12 cellular contexts compared by ENCODE assay signal in genomic region chr13:40221131-40221459, GRCh38.
DNase-seq lines count a peak whose midpoint lies in the region; ATAC-seq and TF ChIP-seq lines count a peak whose summit lies in the region.
"Had no signal": no experiment of that assay in that cellular context is flagged by ENCODE, and none has a peak within 500 bp of the region (broad histone marks: within the 10 kb centered on the region; RNA-seq: fewer than 3 reads in every experiment).

No MANE protein-coding gene starts in this region.

- H4K8ac ChIP-seq in mesendoderm (ENCODE audit: low read depth, low read length) = no peak overlapping the region

- H3K9ac ChIP-seq in mesendoderm (ENCODE audit: low read length) = no peak overlapping the region
- peak overlapping the region in 1 of 5 donors; percentile 68 for H3K9ac ChIP-seq in subcutaneous abdominal adipose tissue (ENCODE audit: low read length in 5 of 5)

- no peak overlapping the region for H2AK5ac ChIP-seq in mesendoderm (ENCODE audit: low read length)

- H2BK5ac ChIP-seq in mesendoderm (ENCODE audit: low read length) = no peak overlapping the region

- no peak overlapping the region for H2BK15ac ChIP-seq in mesendoderm (replicated peaks; ENCODE audit: low read depth)

- no peaks in the 10 kb centered on the region for H3K27me3 Mint-ChIP-seq in T-helper 1 cell treated with Interleukin-12 subunit alpha and Interleukin-12 subunit beta and Interleukin-4 antibody, amounts not matched to agents 30 μg/mL and 1 μg/mL, for 36 hours (ENCODE audit: low read depth)

- no peaks in the 10 kb centered on the region for H3K79me2 ChIP-seq in mesendoderm (ENCODE audit: control insufficient read depth, insufficient read depth, low read length)

- peak overlapping the region; percentile 75 for H3K27ac Mint-ChIP-seq in T-helper 1 cell treated with Interleukin-12 subunit alpha and Interleukin-12 subunit beta and Interleukin-4 antibody, amounts not matched to agents 30 μg/mL and 1 μg/mL, for 36 hours

- H3K4me1 Mint-ChIP-seq in T-helper 1 cell treated with Interleukin-12 subunit alpha and Interleukin-12 subunit beta and Interleukin-4 antibody, amounts not matched to agents 30 μg/mL and 1 μg/mL, for 36 hours (ENCODE audit: low read depth) = peaks cover 32% of the 10 kb centered on the region

- ATAC-seq in GM18505 (IDR thresholded peaks at IDR 0.05; ENCODE audit: unreplicated experiment) (no peak), GM18867 (IDR thresholded peaks at IDR 0.05; ENCODE audit: unreplicated experiment) (no peak), GM18502 (IDR thresholded peaks at IDR 0.05; ENCODE audit: poor library complexity, unreplicated experiment) (no peak)

- DNase-seq in T-helper 1 cell (no peak), brain microvascular endothelial cell (no peak), mesendoderm (no peak)
- DNase-seq: GDM1, naive B cell, NCI-H1694 had no signal

- H3K18ac ChIP-seq in mesendoderm (ENCODE audit: low read length) = no peak overlapping the region

- no peak for TF ChIP-seq POLR2A in GM18505 (IDR thresholded peaks at IDR 0.05; ENCODE audit: borderline replicate concordance, extremely low read depth, insufficient read depth, insufficient read length)

- H3K79me1 ChIP-seq in mesendoderm (ENCODE audit: low read length) = no peaks in the 10 kb centered on the region

- H3K36me3 ChIP-seq in brain microvascular endothelial cell (replicated peaks) (no peaks in the 10 kb centered on the region), mesendoderm (ENCODE audit: control insufficient read depth, insufficient read depth, low read length) (no peaks in the 10 kb centered on the region), subcutaneous abdominal adipose tissue (ENCODE audit: control insufficient read depth in 5 of 5, insufficient read depth in 5 of 5, low read length in 5 of 5) (no peaks in the 10 kb centered on the region)

- H3K27ac ChIP-seq in brain microvascular endothelial cell (peak overlapping the region; percentile 42), mesendoderm (ENCODE audit: low read depth, low read length) (no peak overlapping the region), subcutaneous abdominal adipose tissue (ENCODE audit: low read depth, low read length) (peak overlapping the region; percentile 85)

- H3K4me3 Mint-ChIP-seq in T-helper 1 cell treated with Interleukin-12 subunit alpha and Interleukin-12 subunit beta and Interleukin-4 antibody, amounts not matched to agents 30 μg/mL and 1 μg/mL, for 36 hours = no peak overlapping the region
- H3K4me3 Mint-ChIP-seq: naive B cell had no signal

- no peaks in the 10 kb centered on the region for H3K9me3 Mint-ChIP-seq in T-helper 1 cell treated with Interleukin-12 subunit alpha and Interleukin-12 subunit beta and Interleukin-4 antibody, amounts not matched to agents 30 μg/mL and 1 μg/mL, for 36 hours
- H3K9me3 Mint-ChIP-seq: naive B cell had no signal

- H3K56ac ChIP-seq in mesendoderm (ENCODE audit: low read length) = no peak overlapping the region

- peaks cover 6% of the 10 kb centered on the region for H3K36me3 Mint-ChIP-seq in T-helper 1 cell treated with Interleukin-12 subunit alpha and Interleukin-12 subunit beta and Interleukin-4 antibody, amounts not matched to agents 30 μg/mL and 1 μg/mL, for 36 hours (ENCODE audit: low read depth)
- H3K36me3 Mint-ChIP-seq: naive B cell had no signal

- H3K4me3 ChIP-seq in brain microvascular endothelial cell (ENCODE audit: low read depth, low read length) (no peak overlapping the region), mesendoderm (ENCODE audit: low read length) (no peak overlapping the region), subcutaneous abdominal adipose tissue (ENCODE audit: low read depth in 1 of 5, low read length in 5 of 5) (peak overlapping the region in 1 of 5 donors; percentile 20)
- H3K4me3 ChIP-seq: testis had no signal

- peak overlapping the region; percentile 57 for H3K23ac ChIP-seq in mesendoderm (ENCODE audit: low read length)

- in situ Hi-C loops in brain microvascular endothelial cell (cut with HindIII; ENCODE audit: low pct_ligation_motif_present, low sequenced_read_pairs) = no loop called here

- H3K4me2 ChIP-seq in mesendoderm (ENCODE audit: low read length) = no peak overlapping the region

- no peaks in the 10 kb centered on the region for H3K9me3 ChIP-seq in subcutaneous abdominal adipose tissue (ENCODE audit: control insufficient read depth in 5 of 5, low read length in 5 of 5)
- H3K9me3 ChIP-seq: testis had no signal

- H3K27me3 ChIP-seq in brain microvascular endothelial cell (replicated peaks) = no peaks in the 10 kb centered on the region
- H3K27me3 ChIP-seq in mesendoderm (ENCODE audit: insufficient read depth, low read length, poor library complexity) = no peaks in the 10 kb centered on the region
- H3K27me3 ChIP-seq in subcutaneous abdominal adipose tissue (ENCODE audit: control insufficient read depth in 5 of 5, insufficient read depth in 4 of 5, low read length in 5 of 5) = no peaks in the 10 kb centered on the region
- H3K27me3 ChIP-seq: testis had no signal

- H4K5ac ChIP-seq in mesendoderm (ENCODE audit: low read length) = no peak overlapping the region

- H3K4me1 ChIP-seq in mesendoderm (ENCODE audit: control insufficient read depth, low read depth, low read length) (no peaks in the 10 kb centered on the region), subcutaneous abdominal adipose tissue (ENCODE audit: control insufficient read depth in 5 of 5, insufficient read depth in 5 of 5, low read length in 5 of 5) (peaks cover 0 to 24% (median 18%) of the 10 kb centered on the region in 5 donors)

- no CpG with 5 or more reads among the region's 1 CpG for WGBS in mesendoderm (ENCODE audit: extremely low coverage, insufficient coverage, low lambda C conversion rate)

- no peak for TF ChIP-seq CTCF in brain microvascular endothelial cell (IDR thresholded peaks at IDR 0.05; ENCODE audit: low read depth, low read length, missing control alignments)

- H3K4ac ChIP-seq in mesendoderm (ENCODE audit: low read depth, low read length) = no peak overlapping the region

- no peak overlapping the region for H2BK120ac ChIP-seq in mesendoderm (ENCODE audit: low read depth, low read length)
